ENCODE assay signal across 18 cellular contexts in the genomic region with DNA sequence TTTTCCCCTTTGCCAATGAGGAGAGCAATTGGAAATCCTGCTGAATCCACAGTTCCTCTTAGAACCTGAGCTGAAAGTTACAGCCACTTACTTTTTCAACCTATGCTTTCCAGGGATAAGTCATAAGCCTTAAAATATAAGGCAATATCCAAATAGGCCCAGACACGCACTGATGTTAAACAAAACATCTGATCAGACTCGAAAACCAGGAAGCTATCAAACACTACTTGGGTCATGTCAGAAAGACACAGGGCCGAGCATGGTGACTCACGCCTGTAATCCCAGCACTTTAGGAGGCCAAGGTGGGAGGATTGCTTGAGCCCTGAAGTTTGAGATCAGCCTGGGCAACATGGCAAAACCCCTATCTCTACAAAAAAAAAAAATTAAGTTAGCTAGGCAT.
DNase-seq lines count a peak whose midpoint lies in the region; ATAC-seq, FAIRE-seq and TF ChIP-seq lines count a peak whose summit lies in the region.
"Had no signal": no experiment of that assay in that cellular context is flagged by ENCODE, and none has a peak within 500 bp of the region (broad histone marks: within the 10 kb centered on the region; RNA-seq: fewer than 3 reads in every experiment).

No MANE protein-coding gene starts in this region.

- dilution Hi-C loops in keratinocyte (cut with MboI; ENCODE audit: extremely low pct_ligation_motif_present, low sequenced_read_pairs): no loop called here

- no peak overlapping the region for H3K9ac ChIP-seq in keratinocyte (ENCODE audit: control insufficient read depth, extremely low read depth, insufficient read depth, low read length)

- no peaks in the 10 kb centered on the region for H3K27me3 ChIP-seq in keratinocyte (ENCODE audit: control insufficient read depth, extremely low read depth, insufficient read depth, low read length)

- no peak overlapping the region for H3K27ac Mint-ChIP-seq in naive thymus-derived CD8-positive, alpha-beta T cell
- H3K27ac Mint-ChIP-seq: B cell; CD4-positive, alpha-beta T cell; H9 had no signal

- no peak overlapping the region for H3K4me2 ChIP-seq in keratinocyte (ENCODE audit: control insufficient read depth, extremely low read depth, insufficient read depth, low read depth, low read length)

- peaks cover 0 to 2% (median 0%) of the 10 kb centered on the region in 9 donors for H3K9me3 Mint-ChIP-seq in naive thymus-derived CD8-positive, alpha-beta T cell
- H3K9me3 Mint-ChIP-seq: CD4-positive, alpha-beta T cell; H9 had no signal

- H3K27ac ChIP-seq in RWPE1 (no peak overlapping the region), keratinocyte (ENCODE audit: control insufficient read depth, insufficient read depth, low read length) (no peak overlapping the region)

- DNase-seq in HPDE6-E6E7 (ENCODE audit: extremely low spot score): peak; percentile 17
- peak; percentile 14 for DNase-seq in RWPE1 (ENCODE audit: low spot score)
- peak; percentile 92 for DNase-seq in epithelial cell of esophagus (ENCODE audit: low read depth)
- DNase-seq in keratinocyte (ENCODE audit: low read depth, low spot score): no peak
- no peak for DNase-seq in stimulated activated CD8-positive, alpha-beta memory T cell treated with anti-CD3 and anti-CD28 coated beads, Interleukin-4, amount 100 ng/mL, for 48 hours
- DNase-seq in left cardiac atrium: no peak
- DNase-seq in naive thymus-derived CD8-positive, alpha-beta T cell: no peak
- DNase-seq: C1 segment of cervical spinal cord; CD4-positive, alpha-beta T cell; DMS79; EL; GDM1; GOT3; H9 had no signal

- H3K9me1 ChIP-seq in keratinocyte (ENCODE audit: control insufficient read depth, extremely low read depth, insufficient read depth, low read length): no peaks in the 10 kb centered on the region

- H3K4me1 Mint-ChIP-seq in naive thymus-derived CD8-positive, alpha-beta T cell: no peaks in the 10 kb centered on the region
- H3K4me1 Mint-ChIP-seq: B cell had no signal

- H3K4me3 ChIP-seq in epithelial cell of esophagus (ENCODE audit: low read length) (no peak overlapping the region), keratinocyte (ENCODE audit: control insufficient read depth in 2 of 3, extremely low read depth in 1 of 3, insufficient read depth in 2 of 3, low read depth in 1 of 3, low read length in 3 of 3) (no peak overlapping the region)

- peaks cover 3% of the 10 kb centered on the region for H3K4me1 ChIP-seq in keratinocyte (ENCODE audit: control insufficient read depth, extremely low read depth, insufficient read depth, low read length)

- POLR2A ChIA-PET in RWPE1 (lab: Yijun Ruan, JAX; ENCODE audit: low non-redundant PET): no interaction called here
- POLR2A ChIA-PET in naive thymus-derived CD8-positive, alpha-beta T cell (lab: Charles Lee): no interaction called here

- H3K9me3 ChIP-seq in keratinocyte (ENCODE audit: control insufficient read depth, low read depth, low read length): no peaks in the 10 kb centered on the region

- H3K36me3 ChIP-seq in keratinocyte (ENCODE audit: control insufficient read depth in 2 of 2, extremely low read depth in 1 of 2, insufficient read depth in 2 of 2, low read length in 2 of 2): no peaks in the 10 kb centered on the region

- no peak for ATAC-seq in left cardiac atrium
- ATAC-seq in naive thymus-derived CD8-positive, alpha-beta T cell: no peak

- no peaks in the 10 kb centered on the region for H4K20me1 ChIP-seq in keratinocyte (ENCODE audit: control insufficient read depth, extremely low read depth, insufficient read depth, low read length)

- no peaks in the 10 kb centered on the region for H3K79me2 ChIP-seq in keratinocyte (ENCODE audit: control insufficient read depth, insufficient read depth, low read length)

- H3K36me3 Mint-ChIP-seq in naive thymus-derived CD8-positive, alpha-beta T cell: no peaks in the 10 kb centered on the region

- TF ChIP-seq CTCF in RWPE1 (conservative IDR thresholded peaks at IDR 0.05; ENCODE audit: low read depth) (no peak), epithelial cell of esophagus (IDR thresholded peaks at IDR 0.05; ENCODE audit: insufficient read depth, low read depth, low read length, missing control alignments) (no peak), keratinocyte (optimal IDR thresholded peaks at IDR 0.05 in 1 of 3, IDR thresholded peaks at IDR 0.05 in 1 of 3, conservative IDR thresholded peaks at IDR 0.05 in 1 of 3; ENCODE audit: extremely low read depth in 1 of 3, insufficient read depth in 2 of 3, low read length in 3 of 3) (no peak)

- FAIRE-seq in keratinocyte (lab: Jason Lieb, UNC): peak; percentile 91
- FAIRE-seq: A204.1, GM12892, GM19239 had no signal

- H3K27me3 Mint-ChIP-seq in naive thymus-derived CD8-positive, alpha-beta T cell: peaks cover 0 to 4% (median 2%) of the 10 kb centered on the region in 5 donors

- no peak overlapping the region for H2AFZ ChIP-seq in keratinocyte (ENCODE audit: control insufficient read depth, low read length)

- H3K4me3 Mint-ChIP-seq in naive thymus-derived CD8-positive, alpha-beta T cell: no peak overlapping the region
- H3K4me3 Mint-ChIP-seq: B cell; CD4-positive, alpha-beta T cell; H9 had no signal

- CTCF ChIA-PET in RWPE1 (lab: Yijun Ruan, JAX): no interaction called here

- intact Hi-C loops in left cardiac atrium (cut with DNase I): no loop called here

Comparison
In these comparisons a context has a peak if more than half of its experiments do, and no peak if none do; other contexts are left out.
1. DNase-seq: peak in HPDE6-E6E7 (single experiment), RWPE1 (single experiment) and epithelial cell of esophagus (single experiment); none in keratinocyte (single experiment), stimulated activated CD8-positive, alpha-beta memory T cell treated with anti-CD3 and anti-CD28 coated beads, Interleukin-4, amount 100 ng/mL, for 48 hours (single experiment), left cardiac atrium (single experiment) and naive thymus-derived CD8-positive, alpha-beta T cell (0 of 10).